10 cellular contexts compared by ENCODE assay signal in the genomic region with DNA sequence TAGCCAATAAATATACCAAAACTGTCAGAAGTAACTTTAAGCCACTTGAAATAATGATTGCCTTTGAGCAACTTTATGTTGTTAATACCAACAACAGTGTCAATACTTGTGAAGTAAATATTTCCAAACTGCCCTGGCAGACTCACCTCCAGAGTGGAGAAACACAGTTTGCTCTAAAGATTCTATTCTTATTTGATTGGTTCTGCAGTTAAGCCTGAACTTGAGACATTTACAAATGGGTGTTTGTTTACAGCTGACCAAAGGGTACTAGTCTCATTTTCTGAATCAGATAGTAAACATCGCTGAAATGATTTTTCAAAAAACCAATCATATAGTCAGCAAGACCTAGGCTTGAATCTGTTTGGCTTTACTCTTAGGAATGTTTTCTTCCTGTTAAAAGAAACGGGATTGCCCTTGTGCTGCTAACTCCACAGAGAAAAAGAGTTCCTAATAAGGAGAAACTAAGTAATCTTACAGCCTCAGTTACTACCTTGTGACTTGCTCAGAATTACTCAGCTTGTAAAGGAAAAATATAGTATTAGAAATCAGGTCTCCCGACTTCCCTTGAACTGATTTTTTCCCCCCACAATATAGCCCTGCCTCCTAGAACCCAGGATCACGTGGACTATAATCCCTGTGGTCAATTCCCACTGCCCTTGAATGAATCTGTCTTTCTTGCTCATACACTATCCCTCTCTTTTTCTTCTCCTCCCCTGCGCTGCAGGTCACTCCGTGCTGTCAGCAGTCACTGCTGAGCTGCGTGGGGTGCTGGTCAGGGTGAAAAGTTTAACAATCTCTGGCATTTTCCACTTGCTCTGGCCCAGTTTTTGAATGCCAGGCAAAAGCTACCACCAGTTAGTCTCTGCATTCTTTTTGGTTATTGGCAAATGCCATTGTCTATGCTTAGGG. TPM values are rescaled to one million over a fixed set of nuclear protein-coding genes. Genes with fewer than 3 reads are reported as not detected.
DNase-seq lines count a peak whose midpoint lies in the region; ATAC-seq, FAIRE-seq and TF ChIP-seq lines count a peak whose summit lies in the region.
"Had no signal": no experiment of that assay in that cellular context is flagged by ENCODE, and none has a peak within 500 bp of the region (broad histone marks: within the 10 kb centered on the region; RNA-seq: fewer than 3 reads in every experiment).

No MANE protein-coding gene starts in this region.

- no peaks in the 10 kb centered on the region for H3K9me3 Mint-ChIP-seq in immature natural killer cell
- no peaks in the 10 kb centered on the region for H3K9me3 Mint-ChIP-seq in CD4-positive, alpha-beta memory T cell

- peaks cover 7 to 25% (median 10%) of the 10 kb centered on the region in 3 donors for H3K27me3 Mint-ChIP-seq in immature natural killer cell (ENCODE audit: low read depth in 3 of 3)
- H3K27me3 Mint-ChIP-seq in CD4-positive, alpha-beta memory T cell, result peaks cover 5 to 11% of the 10 kb centered on the region in 2 donors

- H3K36me3 ChIP-seq in HepG2 (replicated peaks in 1 of 2; ENCODE audit: control insufficient read depth in 1 of 2, insufficient read depth in 2 of 2, low read length in 2 of 2), result no peaks in the 10 kb centered on the region
- H3K36me3 ChIP-seq in smooth muscle cell (ENCODE audit: low read depth), result no peaks in the 10 kb centered on the region
- H3K36me3 ChIP-seq in CD4-positive, alpha-beta memory T cell (ENCODE audit: insufficient read depth, low read length), result no peaks in the 10 kb centered on the region

- POLR2A ChIA-PET in HepG2 (lab: Yijun Ruan, JAX), result no interaction called here
- POLR2A ChIA-PET in CD4-positive, alpha-beta memory T cell (lab: Charles Lee; ENCODE audit: partially characterized antibody), result interaction anchor here (1.7 kb wide), 1 partner anchor 8 kb away, joined by 4 read pairs; no protein-coding TSS in a partner anchor

- no peak for TF ChIP-seq RAD21 in HepG2 (CRISPR knock-in tag; IDR thresholded peaks at IDR 0.05)

- H3K79me2 ChIP-seq in HepG2 (ENCODE audit: insufficient read depth, low read length) (no peaks in the 10 kb centered on the region), smooth muscle cell (ENCODE audit: low read depth) (no peaks in the 10 kb centered on the region)

- peak overlapping the region; percentile 6 for H3K4me2 ChIP-seq in HepG2 (ENCODE audit: low read depth, low read length)
- H3K4me2 ChIP-seq in smooth muscle cell, result peak overlapping the region; percentile 66

- ATAC-seq in HepG2, result peak; percentile 44

- 17% methylated on average over 7 of the region's 7 CpGs for WGBS in HepG2 (ENCODE audit: low lambda C conversion rate)
- 57% methylated on average over 7 of the region's 7 CpGs for WGBS in smooth muscle cell (ENCODE audit: low lambda C conversion rate)

- H3K4me1 ChIP-seq in HepG2 (ENCODE audit: insufficient read depth, low read length) (peaks cover 20% of the 10 kb centered on the region), smooth muscle cell (ENCODE audit: low read depth) (peaks cover 6% of the 10 kb centered on the region)
- H3K4me1 ChIP-seq in CD4-positive, alpha-beta memory T cell (ENCODE audit: insufficient read depth, low read length), result peaks cover 12% of the 10 kb centered on the region

- intact Hi-C loops in HepG2 (cut with micrococcal nuclease; ENCODE audit: unreplicated experiment), result loop anchor here (2.0 kb wide), 1 partner anchor 65 kb away; no protein-coding TSS in a partner anchor
- intact Hi-C loops in CD4-positive, alpha-beta memory T cell (cut with micrococcal nuclease), result no loop called here

- no peak overlapping the region for H3K4me3 Mint-ChIP-seq in immature natural killer cell
- no peak overlapping the region for H3K4me3 Mint-ChIP-seq in CD4-positive, alpha-beta memory T cell

- H3K27ac Mint-ChIP-seq in immature natural killer cell, result no peak overlapping the region
- H3K27ac Mint-ChIP-seq in CD4-positive, alpha-beta memory T cell, result no peak overlapping the region

- CTCF ChIA-PET in HepG2 (lab: Yijun Ruan, JAX; ENCODE audit: low intra/inter-chr PET ratio, low total read pairs), result no interaction called here
- CTCF ChIA-PET in CD4-positive, alpha-beta memory T cell (lab: Charles Lee; ENCODE audit: partially characterized antibody), result interaction anchor here (1.1 to 2.8 kb wide), 7 partner anchors 10 to 337 kb away, joined by 3 to 15 read pairs (median 4); no protein-coding TSS in a partner anchor

- H3K27me3 ChIP-seq in HepG2 (ENCODE audit: control insufficient read depth in 1 of 2, insufficient read depth in 2 of 2, low read length in 2 of 2) (peaks cover 1 to 5% of the 10 kb centered on the region in 2 experiments; a peak in 3 of 5 replicates), smooth muscle cell (ENCODE audit: low read depth) (no peaks in the 10 kb centered on the region)
- no peaks in the 10 kb centered on the region for H3K27me3 ChIP-seq in CD4-positive, alpha-beta memory T cell (ENCODE audit: insufficient read depth, low read length)

- H2AFZ ChIP-seq in HepG2 (ENCODE audit: low read length) (no peak overlapping the region), smooth muscle cell (ENCODE audit: low read depth) (peak overlapping the region; percentile 75)

- TF ChIP-seq POLR2A in HepG2 (IDR thresholded peaks at IDR 0.05; ENCODE audit: insufficient read depth in 1 of 2, low read depth in 2 of 2, low read length in 2 of 2), result no peak

- no peaks in the 10 kb centered on the region for H3F3A ChIP-seq in smooth muscle cell (ENCODE audit: low read depth)

- DNase-seq in HCEC 1CT (peak; percentile 61), dedifferentiated amniotic fluid mesenchymal stem cell (ENCODE audit: extremely low spot score) (peak; percentile 46), HepG2 (ENCODE audit: low spot score) (no peak), smooth muscle cell (lab: John Stamatoyannopoulos, UW; ENCODE audit: unreplicated experiment) (no peak), immature natural killer cell (no peak), 8988T (no peak), LoVo (ENCODE audit: low spot score) (no peak)
- DNase-seq in CD4-positive, alpha-beta memory T cell, result no peak

- no peak for TF ChIP-seq CTCF in HepG2 (CRISPR knock-in tag; IDR thresholded peaks at IDR 0.05)
- no peak for TF ChIP-seq CTCF in smooth muscle cell (IDR thresholded peaks at IDR 0.05; ENCODE audit: borderline replicate concordance, insufficient read depth, poor library complexity, severe bottlenecking)

- TF ChIP-seq EP300 in HepG2 (IDR thresholded peaks at IDR 0.05; ENCODE audit: low read depth in 2 of 2, low read length in 2 of 2), result no peak
- no peak for TF ChIP-seq EP300 in HepG2 (CRISPR knock-in tag; IDR thresholded peaks at IDR 0.05; ENCODE audit: borderline replicate concordance)

- H3K9ac ChIP-seq in HepG2 (ENCODE audit: insufficient read depth, low read depth, low read length) (no peak overlapping the region), smooth muscle cell (ENCODE audit: low read depth) (no peak overlapping the region)

- no peak overlapping the region for H3K4me3 ChIP-seq in HepG2 (replicated peaks in 1 of 3; ENCODE audit: insufficient read depth in 1 of 3, low read depth in 2 of 3, low read length in 3 of 3)
- H3K4me3 ChIP-seq in smooth muscle cell, result no peak overlapping the region
- no peak overlapping the region for H3K4me3 ChIP-seq in CD4-positive, alpha-beta memory T cell (ENCODE audit: low read length in 2 of 2)

- peaks cover 6 to 8% of the 10 kb centered on the region in 2 donors for H3K4me1 Mint-ChIP-seq in immature natural killer cell
- peaks cover 9 to 13% (median 10%) of the 10 kb centered on the region in 4 donors for H3K4me1 Mint-ChIP-seq in CD4-positive, alpha-beta memory T cell

- in situ Hi-C loops in HepG2 (cut with HindIII; ENCODE audit: extremely low pct_ligation_motif_present, low pct_unique_long_range_greater_than_20kb), result no loop called here

- FAIRE-seq in HepG2 (lab: Jason Lieb, UNC), result no peak

- H3K27ac ChIP-seq in HepG2 (ENCODE audit: extremely low read length, insufficient read depth, low read length) (no peak overlapping the region), smooth muscle cell (ENCODE audit: low read depth) (no peak overlapping the region)
- H3K27ac ChIP-seq in CD4-positive, alpha-beta memory T cell (ENCODE audit: low read depth, low read length), result no peak overlapping the region
- H3K27ac ChIP-seq: HL-60 had no signal

- H3K9me3 ChIP-seq in HepG2 (ENCODE audit: low read length) (no peaks in the 10 kb centered on the region), smooth muscle cell (replicated peaks; ENCODE audit: low read depth) (no peaks in the 10 kb centered on the region)
- no peaks in the 10 kb centered on the region for H3K9me3 ChIP-seq in CD4-positive, alpha-beta memory T cell (ENCODE audit: control insufficient read depth in 1 of 2, low read length in 2 of 2)

- H3K36me3 Mint-ChIP-seq in immature natural killer cell, result no peaks in the 10 kb centered on the region
- H3K36me3 Mint-ChIP-seq in CD4-positive, alpha-beta memory T cell, result no peaks in the 10 kb centered on the region

- H4K20me1 ChIP-seq in HepG2 (ENCODE audit: insufficient read depth, low read length) (no peaks in the 10 kb centered on the region), smooth muscle cell (ENCODE audit: low read depth) (no peaks in the 10 kb centered on the region)

- no TSS peak for BruUV-seq in HepG2 (replicated peaks; lab: Mats Ljungman, UMichigan)

RNA-seq across cellular contexts. Expression of a gene that starts 1.6 kb away (rescaled TPM):
- not detected in 2 replicates for total RNA-seq in HepG2 (2016; rRNA removed; fragmentation: Illumina TruSeq; extraction: Trizol)
- not detected in 2 replicates for total RNA-seq in HepG2 (2016; cell fraction: cytosol; rRNA removed; fragmentation: Illumina TruSeq; extraction: Trizol; ENCODE audit: low read depth)
- total RNA-seq in HepG2 (2016; cell fraction: insoluble cytoplasmic fraction; rRNA removed; fragmentation: Illumina TruSeq; extraction: Trizol), result not detected in 2 replicates
- not detected in 2 replicates for total RNA-seq in HepG2 (2016; cell fraction: membrane; rRNA removed; fragmentation: Illumina TruSeq; extraction: Trizol)
- total RNA-seq in HepG2 (2016; cell fraction: nucleus; rRNA removed; fragmentation: Illumina TruSeq; extraction: Trizol), result not detected in 2 replicates
- not detected in 2 replicates for polyA plus RNA-seq in HepG2 (2011; rRNA removed)
- polyA plus RNA-seq in HepG2 (2011; cell fraction: cytosol; rRNA removed), result not detected in 2 replicates
- 0.10 TPM in 1 of 2 replicates, not detected in the other for polyA plus RNA-seq in HepG2 (2011; cell fraction: nucleus; rRNA removed)
- not detected in 2 replicates for polyA plus RNA-seq in HepG2 (2012)
- not detected in 2 replicates for polyA plus RNA-seq in HepG2 (2016; cell fraction: cytosol; fragmentation: Illumina TruSeq; extraction: Trizol; ENCODE audit: low read depth)
- polyA plus RNA-seq in HepG2 (2016; cell fraction: insoluble cytoplasmic fraction; fragmentation: Illumina TruSeq; extraction: Trizol; ENCODE audit: low read depth), result not detected in 2 replicates
- polyA plus RNA-seq in HepG2 (2016; cell fraction: membrane; fragmentation: Illumina TruSeq; extraction: Trizol; ENCODE audit: low read depth), result not detected in 2 replicates
- not detected in 2 replicates for polyA plus RNA-seq in HepG2 (2016; cell fraction: nucleus; fragmentation: Illumina TruSeq; extraction: Trizol; ENCODE audit: insufficient read depth, low read depth)
- polyA minus RNA-seq in HepG2 (2011; rRNA and poly(A)+ RNA removed; ENCODE audit: low replicate concordance), result not detected in 2 replicates
- polyA minus RNA-seq in HepG2 (2011; cell fraction: cytosol; rRNA and poly(A)+ RNA removed), result not detected in 2 replicates
- polyA minus RNA-seq in HepG2 (2011; cell fraction: nucleus; rRNA and poly(A)+ RNA removed), result not detected in 2 replicates
- not detected in 2 replicates for total RNA-seq in smooth muscle cell
- not detected in 2 replicates for polyA plus RNA-seq in smooth muscle cell
- polyA plus RNA-seq in immature natural killer cell, result not detected
- total RNA-seq in CD4-positive, alpha-beta memory T cell, result not detected
- polyA plus RNA-seq in CD4-positive, alpha-beta memory T cell, result not detected
- total RNA-seq: H4 had no signal

RNA-seq across cellular contexts. Expression of a gene that starts 32.0 kb away (rescaled TPM):
- total RNA-seq in HepG2 (2016; rRNA removed; fragmentation: Illumina TruSeq; extraction: Trizol) (not detected in 2 replicates), smooth muscle cell (not detected in 2 replicates)
- total RNA-seq in HepG2 (2016; cell fraction: cytosol; rRNA removed; fragmentation: Illumina TruSeq; extraction: Trizol; ENCODE audit: low read depth), result not detected in 2 replicates
- not detected in 2 replicates for total RNA-seq in HepG2 (2016; cell fraction: insoluble cytoplasmic fraction; rRNA removed; fragmentation: Illumina TruSeq; extraction: Trizol)
- total RNA-seq in HepG2 (2016; cell fraction: membrane; rRNA removed; fragmentation: Illumina TruSeq; extraction: Trizol), result not detected in 2 replicates
- not detected in 2 replicates for total RNA-seq in HepG2 (2016; cell fraction: nucleus; rRNA removed; fragmentation: Illumina TruSeq; extraction: Trizol)
- polyA plus RNA-seq in HepG2 (2011; rRNA removed) (not detected in 2 replicates), smooth muscle cell (not detected in 2 replicates), immature natural killer cell (not detected)
- polyA plus RNA-seq in HepG2 (2011; cell fraction: cytosol; rRNA removed), result not detected in 2 replicates
- polyA plus RNA-seq in HepG2 (2011; cell fraction: nucleus; rRNA removed), result not detected in 2 replicates
- polyA plus RNA-seq in HepG2 (2012), result not detected in 2 replicates
- polyA plus RNA-seq in HepG2 (2016; cell fraction: cytosol; fragmentation: Illumina TruSeq; extraction: Trizol; ENCODE audit: low read depth), result not detected in 2 replicates
- not detected in 2 replicates for polyA plus RNA-seq in HepG2 (2016; cell fraction: insoluble cytoplasmic fraction; fragmentation: Illumina TruSeq; extraction: Trizol; ENCODE audit: low read depth)
- not detected in 2 replicates for polyA plus RNA-seq in HepG2 (2016; cell fraction: membrane; fragmentation: Illumina TruSeq; extraction: Trizol; ENCODE audit: low read depth)
- not detected in 2 replicates for polyA plus RNA-seq in HepG2 (2016; cell fraction: nucleus; fragmentation: Illumina TruSeq; extraction: Trizol; ENCODE audit: insufficient read depth, low read depth)
- not detected in 2 replicates for polyA minus RNA-seq in HepG2 (2011; rRNA and poly(A)+ RNA removed; ENCODE audit: low replicate concordance)
- polyA minus RNA-seq in HepG2 (2011; cell fraction: cytosol; rRNA and poly(A)+ RNA removed), result not detected in 2 replicates
- polyA minus RNA-seq in HepG2 (2011; cell fraction: nucleus; rRNA and poly(A)+ RNA removed), result not detected in 2 replicates
- total RNA-seq in CD4-positive, alpha-beta memory T cell, result under 1 TPM; 0.20 to 0.22 TPM
- polyA plus RNA-seq in CD4-positive, alpha-beta memory T cell, result not detected
- total RNA-seq: H4 had no signal

Comparison
In these comparisons a context has a peak if more than half of its experiments do, and no peak if none do; other contexts are left out.
1. DNase-seq: peak in HCEC 1CT (single experiment) and dedifferentiated amniotic fluid mesenchymal stem cell (single experiment); none in HepG2 (single experiment), smooth muscle cell (single experiment), immature natural killer cell (0 of 3), 8988T (single experiment), LoVo (single experiment) and CD4-positive, alpha-beta memory T cell (0 of 5).